ENCODE assay signal across 17 cellular contexts in genomic region chr14:105765893-105766614, GRCh38.
"Had no signal": no experiment of that assay in that cellular context is flagged by ENCODE, and none has a peak within 500 bp of the region (broad histone marks: within the 10 kb centered on the region; RNA-seq: fewer than 3 reads in every experiment).

No MANE protein-coding gene starts in this region.

- H3K4me3 ChIP-seq: cardiac muscle cell, lower lobe of right lung, right atrium auricular region had no signal

- H3K4me3 Mint-ChIP-seq: activated CD4-positive, alpha-beta T cell treated with anti-CD3 and anti-CD28 coated beads, Interleukin-2, amount 10 ng/mL, durations not matched to agents 7 days and 5 days; activated naive CD8-positive, alpha-beta T cell treated with anti-CD3 and anti-CD28 coated beads for 36 hours; activated T-cell treated with anti-CD3 and anti-CD28 coated beads, Interleukin-2, amount 50 U/mL, for 72 hours; immature natural killer cell had no signal

- H3K27me3 ChIP-seq: cardiac muscle cell, right atrium auricular region had no signal

- H3K4me1 ChIP-seq: lower lobe of right lung had no signal

- H3K9me3 Mint-ChIP-seq: activated CD4-positive, alpha-beta T cell treated with anti-CD3 and anti-CD28 coated beads, Interleukin-2, amount 10 ng/mL, durations not matched to agents 7 days and 5 days; activated naive CD8-positive, alpha-beta T cell treated with anti-CD3 and anti-CD28 coated beads for 36 hours; activated T-cell treated with anti-CD3 and anti-CD28 coated beads, Interleukin-2, amount 50 U/mL, for 72 hours; immature natural killer cell had no signal

- H3K27ac ChIP-seq: cardiac muscle cell, lower lobe of right lung, right atrium auricular region had no signal

- H3K36me3 ChIP-seq: cardiac muscle cell, lower lobe of right lung, right atrium auricular region had no signal

- H3K4me1 Mint-ChIP-seq: activated CD4-positive, alpha-beta T cell treated with anti-CD3 and anti-CD28 coated beads, Interleukin-2, amount 10 ng/mL, durations not matched to agents 7 days and 5 days; activated naive CD8-positive, alpha-beta T cell treated with anti-CD3 and anti-CD28 coated beads for 36 hours; immature natural killer cell had no signal

- H3K4me2 ChIP-seq: SK-N-SH had no signal

- H3K9ac ChIP-seq: SK-N-SH had no signal

- H3K27ac Mint-ChIP-seq: activated CD4-positive, alpha-beta T cell treated with anti-CD3 and anti-CD28 coated beads, Interleukin-2, amount 10 ng/mL, durations not matched to agents 7 days and 5 days; activated naive CD8-positive, alpha-beta T cell treated with anti-CD3 and anti-CD28 coated beads for 36 hours; activated T-cell treated with anti-CD3 and anti-CD28 coated beads, Interleukin-2, amount 50 U/mL, for 72 hours; immature natural killer cell; progenitor cell of endocrine pancreas had no signal

- ATAC-seq: activated CD4-positive, CD25-positive, alpha-beta regulatory T cell treated with anti-CD3 and anti-CD28 coated beads, Interleukin-2, amount 50 U/mL, for 24 hours; activated T-cell treated with anti-CD3 and anti-CD28 coated beads, Interleukin-2, amount 50 U/mL, for 72 hours had no signal

- DNase-seq: activated CD4-positive, alpha-beta T cell treated with anti-CD3 and anti-CD28 coated beads, Interleukin-2, amount 10 ng/mL, durations not matched to agents 7 days and 5 days; activated CD8-positive, alpha-beta memory T cell treated with anti-CD3 and anti-CD28 coated beads, Interleukin-2, amount 50 U/mL, for 4 hours; activated gamma-delta T cell treated with Interleukin-2 at 50 U/mL for 16 hours; activated naive CD8-positive, alpha-beta T cell treated with anti-CD3 and anti-CD28 coated beads for 36 hours; activated T-cell treated with anti-CD3 and anti-CD28 coated beads, Interleukin-2, amount 50 U/mL, for 72 hours; amniotic stem cell; dermis blood vessel endothelial cell; effector memory CD4-positive, alpha-beta T cell; immature natural killer cell; lower lobe of right lung; midbrain; T-helper 9 cell had no signal

- H3K36me3 Mint-ChIP-seq: activated naive CD8-positive, alpha-beta T cell treated with anti-CD3 and anti-CD28 coated beads for 36 hours; immature natural killer cell had no signal

- H3K9me3 ChIP-seq: lower lobe of right lung, right atrium auricular region, SK-N-SH had no signal

- H3K27me3 Mint-ChIP-seq: activated CD4-positive, alpha-beta T cell treated with anti-CD3 and anti-CD28 coated beads, Interleukin-2, amount 10 ng/mL, durations not matched to agents 7 days and 5 days; activated naive CD8-positive, alpha-beta T cell treated with anti-CD3 and anti-CD28 coated beads for 36 hours; progenitor cell of endocrine pancreas had no signal
